Comparison of ENCODE assay signal across 16 cellular contexts in genomic region chr2:120679526-120679925, GRCh38. TPM values are rescaled to one million over a fixed set of nuclear protein-coding genes. Genes with fewer than 3 reads are reported as not detected.
"Had no signal": no experiment of that assay in that cellular context is flagged by ENCODE, and none has a peak within 500 bp of the region (broad histone marks: within the 10 kb centered on the region; RNA-seq: fewer than 3 reads in every experiment).

No MANE protein-coding gene starts in this region.

- H3K36me3 Mint-ChIP-seq: memory B cell; naive thymus-derived CD4-positive, alpha-beta T cell; stimulated activated naive B cell treated with anti-CD40 and anti-IgM and Interleukin-4, amounts not matched to agents 10 μg/mL and 1 μg/mL and 100 μg/mL, for 72 hours had no signal

- H2AFZ ChIP-seq: hepatocyte had no signal

- H3K27ac ChIP-seq: brain microvascular endothelial cell, dorsolateral prefrontal cortex, epithelial cell of prostate, hepatocyte, neutrophil, pancreas, thoracic aorta, upper lobe of left lung had no signal

- FAIRE-seq: colon, pancreas had no signal

- H3K36me3 ChIP-seq: brain microvascular endothelial cell, neutrophil, pancreas, thoracic aorta, upper lobe of left lung had no signal

- H3K27me3 ChIP-seq: brain microvascular endothelial cell, pancreas, upper lobe of left lung had no signal

- H3K4me3 Mint-ChIP-seq: activated CD8-positive, alpha-beta T cell treated with anti-CD3 and anti-CD28 coated beads for 36 hours; activated naive CD4-positive, alpha-beta T cell treated with anti-CD3 and anti-CD28 coated beads for 36 hours; activated T-cell treated with anti-CD3 and anti-CD28 coated beads, Interleukin-2, amount 50 U/mL, for 4 hours; endodermal cell; memory B cell had no signal

- H3K4me2 ChIP-seq: hepatocyte had no signal

- H3K4me1 Mint-ChIP-seq: endodermal cell had no signal

- H3K9me3 ChIP-seq: neutrophil, pancreas, thoracic aorta, upper lobe of left lung had no signal

- H3K27ac Mint-ChIP-seq: activated CD8-positive, alpha-beta T cell treated with anti-CD3 and anti-CD28 coated beads for 36 hours; activated naive CD4-positive, alpha-beta T cell treated with anti-CD3 and anti-CD28 coated beads for 36 hours; endodermal cell had no signal

- H3K4me1 ChIP-seq: pancreas had no signal

- H3K79me2 ChIP-seq: hepatocyte had no signal

- H3K9me3 Mint-ChIP-seq: activated CD8-positive, alpha-beta T cell treated with anti-CD3 and anti-CD28 coated beads for 36 hours; activated naive CD4-positive, alpha-beta T cell treated with anti-CD3 and anti-CD28 coated beads for 36 hours; activated T-cell treated with anti-CD3 and anti-CD28 coated beads, Interleukin-2, amount 50 U/mL, for 4 hours; endodermal cell; memory B cell; stimulated activated naive B cell treated with anti-CD40 and anti-IgM and Interleukin-4, amounts not matched to agents 10 μg/mL and 1 μg/mL and 100 μg/mL, for 72 hours had no signal

- H3K4me3 ChIP-seq: hepatocyte, pancreas, upper lobe of left lung had no signal

RNA-seq across cellular contexts. Expression of gene GLI2, which starts 56.1 kb away (rescaled TPM):
- total RNA-seq: activated CD8-positive, alpha-beta T cell treated with anti-CD3 and anti-CD28 coated beads for 36 hours; activated naive CD4-positive, alpha-beta T cell treated with anti-CD3 and anti-CD28 coated beads for 36 hours had no signal
- polyA plus RNA-seq: naive thymus-derived CD4-positive, alpha-beta T cell had no signal
